Comparison of ENCODE assay signal across 10 cellular contexts in genomic region chr12:96233941-96234461, GRCh38. TPM values are rescaled to one million over a fixed set of nuclear protein-coding genes. Genes with fewer than 3 reads are reported as not detected.
A peak's percentile ranks its signal among the peaks of the same experiment; 100 is the strongest.
DNase-seq lines count a peak whose midpoint lies in the region; ATAC-seq and TF ChIP-seq lines count a peak whose summit lies in the region.
"Had no signal": no experiment of that assay in that cellular context is flagged by ENCODE, and none has a peak within 500 bp of the region (broad histone marks: within the 10 kb centered on the region; RNA-seq: fewer than 3 reads in every experiment).

No MANE protein-coding gene starts in this region.

- H4K20me1 ChIP-seq in H9 (ENCODE audit: control insufficient read depth, insufficient read depth, insufficient read length): no peaks in the 10 kb centered on the region
- H4K20me1 ChIP-seq in OCI-LY7 (ENCODE audit: insufficient read depth, low read length): no peaks in the 10 kb centered on the region

- H3K27me3 Mint-ChIP-seq in H9 (ENCODE audit: low read depth) (no peaks in the 10 kb centered on the region), MCF 10A (ENCODE audit: insufficient read depth, unreplicated experiment) (no peaks in the 10 kb centered on the region)

- no peak overlapping the region for H3K4me3 Mint-ChIP-seq in H9
- H3K4me3 Mint-ChIP-seq in MCF 10A (ENCODE audit: unreplicated experiment): peak overlapping the region; percentile 6
- H3K4me3 Mint-ChIP-seq in stimulated activated effector memory CD8-positive, alpha-beta T cell treated with anti-CD3 and anti-CD28 coated beads, Interleukin-12 subunit alpha, Interleukin-12 subunit beta, amount 100 ng/mL, for 72 hours: no peak overlapping the region
- H3K4me3 Mint-ChIP-seq: T-helper 1 cell treated with Interleukin-12 subunit alpha and Interleukin-12 subunit beta and Interleukin-4 antibody, amounts not matched to agents 30 μg/mL and 1 μg/mL, for 36 hours had no signal

- peaks cover 3% of the 10 kb centered on the region for H3K23me2 ChIP-seq in H9 (ENCODE audit: insufficient read length, low read depth, low read length, poor library complexity, severe bottlenecking)

- BruUV-seq in MCF 10A (replicated peaks; lab: Mats Ljungman, UMichigan) (no TSS peak), OCI-LY7 (replicated peaks; lab: Mats Ljungman, UMichigan) (no TSS peak)

- CTCF ChIA-PET in MCF 10A (lab: Yijun Ruan, JAX) (interaction anchor here (0.6 to 2.3 kb wide), 9 partner anchors 12 to 316 kb away, joined by 3 to 14 read pairs (median 3); no protein-coding TSS in a partner anchor), OCI-LY7 (lab: Charles Lee; ENCODE audit: unreplicated experiment) (no interaction called here)

- no peak for TF ChIP-seq CTCF in H9 (conservative IDR thresholded peaks at IDR 0.05)
- TF ChIP-seq CTCF in MCF 10A (IDR thresholded peaks at IDR 0.05; ENCODE audit: unreplicated experiment): no peak
- no peak for TF ChIP-seq CTCF in OCI-LY7 (conservative IDR thresholded peaks at IDR 0.05; ENCODE audit: low read length)

- no peak for DNase-seq in H9
- DNase-seq in MCF 10A (ENCODE audit: unreplicated experiment): peak; percentile 95
- DNase-seq in hypothalamus (lab: John Stamatoyannopoulos, UW): peak in 50 of 51 donors; percentile 33 to 97 (median 86)
- DNase-seq in stimulated activated effector memory CD8-positive, alpha-beta T cell treated with anti-CD3 and anti-CD28 coated beads, Interleukin-12 subunit alpha, Interleukin-12 subunit beta, amount 100 ng/mL, for 72 hours (ENCODE audit: low spot score in 2 of 2): no peak
- DNase-seq in OCI-LY7 (ENCODE audit: low spot score): no peak
- no peak for DNase-seq in RKO (ENCODE audit: low spot score)
- DNase-seq: effector memory CD4-positive, alpha-beta T cell had no signal

- no peak overlapping the region for H3K56ac ChIP-seq in H9 (ENCODE audit: insufficient read length, low read depth, low read length)

- no peak overlapping the region for H3K9ac ChIP-seq in H9 (ENCODE audit: extremely low read depth, insufficient read length, low read length)

- no CpG with 5 or more reads among the region's 15 CpGs for WGBS in H9 (ENCODE audit: extremely low coverage, insufficient read length, low lambda C conversion rate)

- H3K27me3 ChIP-seq in H9 (ENCODE audit: insufficient read depth, low read length): no peaks in the 10 kb centered on the region

- H3K4me3 ChIP-seq in OCI-LY7 (ENCODE audit: low read depth, low read length, poor library complexity, severe bottlenecking): no peak overlapping the region

- no peak overlapping the region for H4K8ac ChIP-seq in H9 (replicated peaks; ENCODE audit: insufficient read length, low read depth, low read length)

- H2BK20ac ChIP-seq in H9 (ENCODE audit: low read depth, low read length, poor library complexity, severe bottlenecking): no peak overlapping the region

- H3K36me3 Mint-ChIP-seq in H9 (ENCODE audit: insufficient read depth in 1 of 3, low read depth in 3 of 3) (no peaks in the 10 kb centered on the region), MCF 10A (ENCODE audit: insufficient read depth, unreplicated experiment) (peaks cover 38% of the 10 kb centered on the region)
- peaks cover 54% of the 10 kb centered on the region for H3K36me3 Mint-ChIP-seq in stimulated activated effector memory CD8-positive, alpha-beta T cell treated with anti-CD3 and anti-CD28 coated beads, Interleukin-12 subunit alpha, Interleukin-12 subunit beta, amount 100 ng/mL, for 72 hours

- H2BK12ac ChIP-seq in H9 (ENCODE audit: insufficient read length, low read depth, low read length): no peak overlapping the region

- H3K9me3 Mint-ChIP-seq in H9: no peaks in the 10 kb centered on the region
- no peaks in the 10 kb centered on the region for H3K9me3 Mint-ChIP-seq in MCF 10A (ENCODE audit: unreplicated experiment)
- no peaks in the 10 kb centered on the region for H3K9me3 Mint-ChIP-seq in stimulated activated effector memory CD8-positive, alpha-beta T cell treated with anti-CD3 and anti-CD28 coated beads, Interleukin-12 subunit alpha, Interleukin-12 subunit beta, amount 100 ng/mL, for 72 hours
- H3K9me3 Mint-ChIP-seq: T-helper 1 cell treated with Interleukin-12 subunit alpha and Interleukin-12 subunit beta and Interleukin-4 antibody, amounts not matched to agents 30 μg/mL and 1 μg/mL, for 36 hours had no signal

- H3K27ac ChIP-seq in H9 (ENCODE audit: insufficient read length, low read depth, low read length) (no peak overlapping the region), OCI-LY7 (ENCODE audit: low read depth, low read length, poor library complexity, severe bottlenecking) (no peak overlapping the region)

- H3K14ac ChIP-seq in H9 (ENCODE audit: insufficient read depth, low read length): no peak overlapping the region; the same call in 1 of the 2 replicates

- H2BK15ac ChIP-seq in H9 (ENCODE audit: low read depth, low read length): no peak overlapping the region

- no peak overlapping the region for H2BK120ac ChIP-seq in H9 (ENCODE audit: low read depth, low read length, poor library complexity, severe bottlenecking)

- POLR2A ChIA-PET in MCF 10A (lab: Yijun Ruan, JAX) (interaction anchor here (0.6 to 4.3 kb wide), 17 partner anchors 9 to 198 kb away, joined by 3 to 77 read pairs (median 3); partner anchors contain the start of genes CDK17 and LTA4H), OCI-LY7 (lab: Charles Lee) (interaction anchor here (1.0 kb wide), 1 partner anchor 18 kb away, joined by 3 read pairs; no protein-coding TSS in a partner anchor)

- H3K36me3 ChIP-seq in OCI-LY7 (ENCODE audit: insufficient read depth, low read length): no peaks in the 10 kb centered on the region

- H2AFZ ChIP-seq in H9 (ENCODE audit: low read length): no peak overlapping the region
- H2AFZ ChIP-seq in OCI-LY7 (ENCODE audit: low read length): no peak overlapping the region

- H4K91ac ChIP-seq in H9 (ENCODE audit: insufficient read length, low read depth, low read length): no peak overlapping the region

- no peak overlapping the region for H3T11ph ChIP-seq in H9 (ENCODE audit: low read length)

- H3K79me2 ChIP-seq in H9 (ENCODE audit: insufficient read depth, low read length) (no peaks in the 10 kb centered on the region), OCI-LY7 (ENCODE audit: insufficient read depth, low read depth, low read length) (no peaks in the 10 kb centered on the region)

- intact Hi-C loops in MCF 10A (cut with micrococcal nuclease) (loop anchor here (2.0 kb wide), 1 partner anchor 13 kb away; no protein-coding TSS in a partner anchor), OCI-LY7 (cut with micrococcal nuclease; ENCODE audit: unreplicated experiment) (no loop called here)

- no peak overlapping the region for H2BK5ac ChIP-seq in H9 (ENCODE audit: insufficient read length, low read length)

- H3K4me2 ChIP-seq in H9 (ENCODE audit: insufficient read depth, insufficient read length, low read length) (no peak overlapping the region), OCI-LY7 (ENCODE audit: low read length) (no peak overlapping the region)

- H3K9me2 ChIP-seq in OCI-LY7 (ENCODE audit: insufficient read depth, low read length): no peaks in the 10 kb centered on the region

- H3K79me1 ChIP-seq in H9 (ENCODE audit: insufficient read depth, low read depth, low read length, poor library complexity, severe bottlenecking): no peaks in the 10 kb centered on the region

- H4K5ac ChIP-seq in H9 (ENCODE audit: insufficient read length, low read depth, low read length): no peak overlapping the region

- ATAC-seq in stimulated activated effector memory CD8-positive, alpha-beta T cell treated with anti-CD3 and anti-CD28 coated beads, Interleukin-12 subunit alpha, Interleukin-12 subunit beta, amount 100 ng/mL, for 72 hours: no peak
- ATAC-seq in GM21423 (IDR thresholded peaks at IDR 0.05; ENCODE audit: unreplicated experiment) (no peak), HG02840 (IDR thresholded peaks at IDR 0.05; ENCODE audit: low FRiP score, unreplicated experiment) (no peak)

- no peak overlapping the region for H3K4ac ChIP-seq in H9 (ENCODE audit: low read depth, low read length)

- H2AK5ac ChIP-seq in H9 (ENCODE audit: insufficient read length, low read length): no peak overlapping the region

- H3K4me1 ChIP-seq in H9 (ENCODE audit: insufficient read depth, low read length) (no peaks in the 10 kb centered on the region), OCI-LY7 (ENCODE audit: insufficient read depth, low read length, poor library complexity, severe bottlenecking) (no peaks in the 10 kb centered on the region)

- H3K18ac ChIP-seq in H9 (ENCODE audit: insufficient read length, low read depth, low read length): peak overlapping the region; percentile 42

- H3K4me1 Mint-ChIP-seq in H9 (peaks cover 5 to 7% of the 10 kb centered on the region in 2 experiments), MCF 10A (ENCODE audit: insufficient read depth, unreplicated experiment) (peaks cover 48% of the 10 kb centered on the region)
- peaks cover 53% of the 10 kb centered on the region for H3K4me1 Mint-ChIP-seq in stimulated activated effector memory CD8-positive, alpha-beta T cell treated with anti-CD3 and anti-CD28 coated beads, Interleukin-12 subunit alpha, Interleukin-12 subunit beta, amount 100 ng/mL, for 72 hours

- H3K9me3 ChIP-seq in H9 (ENCODE audit: control insufficient read depth, low read depth, low read length): no peaks in the 10 kb centered on the region
- H3K9me3 ChIP-seq in OCI-LY7 (ENCODE audit: low read length): no peaks in the 10 kb centered on the region

- no peak overlapping the region for H3K23ac ChIP-seq in H9 (ENCODE audit: insufficient read length, low read depth, low read length)

- H3K27ac Mint-ChIP-seq in H9 (no peak overlapping the region), MCF 10A (ENCODE audit: low read depth, unreplicated experiment) (peak overlapping the region; percentile 95)
- peak overlapping the region; percentile 78 for H3K27ac Mint-ChIP-seq in stimulated activated effector memory CD8-positive, alpha-beta T cell treated with anti-CD3 and anti-CD28 coated beads, Interleukin-12 subunit alpha, Interleukin-12 subunit beta, amount 100 ng/mL, for 72 hours
- H3K27ac Mint-ChIP-seq: T-helper 1 cell treated with Interleukin-12 subunit alpha and Interleukin-12 subunit beta and Interleukin-4 antibody, amounts not matched to agents 30 μg/mL and 1 μg/mL, for 36 hours had no signal

RNA-seq across cellular contexts. Expression of gene ELK3, which starts 39.8 kb away (rescaled TPM):
- total RNA-seq in H9 (2021) (9.4 and 10.1 TPM in 2 replicates), MCF 10A (2022) (50.1 and 53.2 TPM in 2 replicates), OCI-LY7 (2022) (2.5 and 4.2 TPM in 2 replicates)
- total RNA-seq in OCI-LY7 (2014; rRNA removed; shearing (Covaris generic)): 1.9 and 2.2 TPM in 2 replicates

Comparison
In these comparisons a context has a peak if more than half of its experiments do, and no peak if none do; other contexts are left out.
1. DNase-seq: peak in MCF 10A (single experiment) and hypothalamus (50 of 51); none in H9 (single experiment), stimulated activated effector memory CD8-positive, alpha-beta T cell treated with anti-CD3 and anti-CD28 coated beads, Interleukin-12 subunit alpha, Interleukin-12 subunit beta, amount 100 ng/mL, for 72 hours (0 of 2), OCI-LY7 (single experiment) and RKO (single experiment).
2. H3K27ac Mint-ChIP-seq: peak in MCF 10A (single experiment) and stimulated activated effector memory CD8-positive, alpha-beta T cell treated with anti-CD3 and anti-CD28 coated beads, Interleukin-12 subunit alpha, Interleukin-12 subunit beta, amount 100 ng/mL, for 72 hours (single experiment); none in H9 (0 of 3).